In the genomic region with DNA sequence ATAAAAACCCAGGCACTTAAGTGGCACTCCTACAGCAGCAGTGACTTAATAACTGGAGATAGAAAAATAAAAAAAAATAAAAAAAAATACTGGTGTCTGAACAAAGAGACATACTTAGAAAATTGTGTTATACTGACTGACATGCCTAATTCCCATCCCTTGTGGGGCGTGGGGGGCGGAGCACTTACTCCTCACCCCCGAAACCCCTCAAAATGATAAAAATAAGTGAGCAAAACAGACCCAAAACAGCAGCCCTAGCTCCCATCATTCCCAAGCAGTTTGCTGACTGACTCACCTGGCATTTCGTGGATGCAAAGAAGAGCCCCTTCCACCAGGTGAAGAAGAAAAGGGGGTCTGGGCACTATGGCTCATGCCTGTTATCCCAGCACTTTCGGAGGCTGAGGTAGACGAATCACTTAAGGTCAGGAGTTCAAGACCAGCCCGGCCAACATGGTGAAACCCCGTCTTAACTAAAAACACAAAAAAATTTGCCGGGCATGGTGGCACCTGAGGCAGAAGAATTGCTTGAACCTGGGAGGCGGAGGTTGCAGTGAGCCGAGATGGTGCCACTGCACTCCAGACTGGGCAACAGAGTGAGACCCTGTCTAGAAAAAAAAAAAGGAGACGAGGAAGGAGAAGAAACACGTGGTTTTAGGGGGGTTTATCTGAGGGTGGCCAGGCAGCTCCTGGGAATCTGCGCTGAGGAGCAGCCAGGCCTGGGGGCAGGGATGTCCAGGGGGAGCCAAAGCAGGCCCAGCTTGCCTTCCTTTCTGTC, we compare ENCODE assay signal across 8 cellular contexts. TPM values are rescaled to one million over a fixed set of nuclear protein-coding genes. Genes with fewer than 3 reads are reported as not detected.
A peak's percentile ranks its signal among the peaks of the same experiment; 100 is the strongest.
DNase-seq lines count a peak whose midpoint lies in the region; ATAC-seq, FAIRE-seq and TF ChIP-seq lines count a peak whose summit lies in the region.

No MANE protein-coding gene starts in this region.

- WGBS in H1 (ENCODE audit: extremely low coverage in 1 of 2, insufficient coverage in 1 of 2, insufficient read length in 1 of 2, insufficient replicate concordance in 2 of 2, low coverage in 1 of 2, low lambda C conversion rate in 2 of 2, missing lambda C conversion rate in 1 of 2), 2 experiments: 85% methylated on average over 14 of the region's 14 CpGs; no CpG with 5 or more reads in 1 of the 2 experiments

- no peak overlapping the region for H2AK5ac ChIP-seq in H1 (ENCODE audit: low read depth, low read length)

- H3K4me3 ChIP-seq in OCI-LY1 (ENCODE audit: low read depth, low read length, poor library complexity, severe bottlenecking) (peak overlapping the region; percentile 59), H1 (ENCODE audit: extremely low read depth in 1 of 4, insufficient read depth in 2 of 4, low read depth in 3 of 4, low read length in 4 of 4) (peak overlapping the region in 1 of 4 experiments; percentile 57; a peak in 2 of 8 replicates), retinal pigment epithelial cell (ENCODE audit: low read length) (peak overlapping the region; percentile 71)

- no peak for TF ChIP-seq RAD21 in H1 (IDR thresholded peaks at IDR 0.05 in 1 of 2, conservative IDR thresholded peaks at IDR 0.05 in 1 of 2; ENCODE audit: low read depth in 2 of 2, low read length in 2 of 2)

- POLR2A ChIA-PET in H1 (lab: Charles Lee; ENCODE audit: partially characterized antibody): interaction anchor here (0.6 kb wide), 1 partner anchor 344 kb away, joined by 3 read pairs; no protein-coding TSS in a partner anchor

- H3K4me2 ChIP-seq in OCI-LY1 (ENCODE audit: low read length) (peak overlapping the region; percentile 67; the same call in 1 of the 2 replicates), H1 (ENCODE audit: insufficient read depth in 1 of 2, low read depth in 2 of 2, low read length in 2 of 2) (peak overlapping the region in 1 of 2 experiments; percentile 8; a peak in 1 of 4 replicates)

- peaks cover 24% of the 10 kb centered on the region for H3K36me3 Mint-ChIP-seq in Calu3 (ENCODE audit: insufficient read depth, unreplicated experiment)

- H4K20me1 ChIP-seq in OCI-LY1 (ENCODE audit: insufficient read depth, low read length): no peaks in the 10 kb centered on the region
- H4K20me1 ChIP-seq in H1 (replicated peaks in 1 of 2; ENCODE audit: control insufficient read depth in 1 of 2, insufficient read depth in 2 of 2, low read length in 2 of 2): no peaks in the 10 kb centered on the region

- no peak for TF ChIP-seq POLR2A in H1 (IDR thresholded peaks at IDR 0.05; ENCODE audit: control extremely low read depth in 1 of 2, low read depth in 2 of 2, low read length in 2 of 2)

- peaks cover 24% of the 10 kb centered on the region for H3K4me1 ChIP-seq in OCI-LY1 (ENCODE audit: insufficient read depth, low read length, severe bottlenecking)
- H3K4me1 ChIP-seq in H1 (replicated peaks in 1 of 4; ENCODE audit: control insufficient read depth in 3 of 4, insufficient read depth in 4 of 4, low read length in 3 of 4): no peaks in the 10 kb centered on the region

- H3F3A ChIP-seq in OCI-LY1 (ENCODE audit: insufficient read depth, low read length): no peaks in the 10 kb centered on the region

- H3K27me3 ChIP-seq in OCI-LY1 (ENCODE audit: insufficient read depth, low read length) (peaks cover 17% of the 10 kb centered on the region; the same call in 1 of the 2 replicates), H1 (replicated peaks in 1 of 4; ENCODE audit: control insufficient read depth in 3 of 4, extremely low read depth in 1 of 4, insufficient read depth in 3 of 4, low read length in 3 of 4) (no peaks in the 10 kb centered on the region)

- no peak overlapping the region for H3K23ac ChIP-seq in H1 (ENCODE audit: insufficient read length)

- H4K8ac ChIP-seq in H1 (ENCODE audit: extremely low read depth, insufficient read depth, low read length): no peak overlapping the region

- H3K27ac Mint-ChIP-seq in Calu3 (ENCODE audit: unreplicated experiment): peak overlapping the region; percentile 37

- H3K27me3 Mint-ChIP-seq in Calu3 (ENCODE audit: unreplicated experiment): peaks cover 30% of the 10 kb centered on the region

- H4K5ac ChIP-seq in H1 (ENCODE audit: insufficient read length, low read depth, low read length): no peak overlapping the region

- DNase-seq in Calu3 (no peak), H1 (ENCODE audit: low read depth in 1 of 2, low spot score in 2 of 2) (no peak), retinal pigment epithelial cell (ENCODE audit: low read depth) (no peak), C1 segment of cervical spinal cord (lab: John Stamatoyannopoulos, UW) (no peak)

- H2BK12ac ChIP-seq in H1 (ENCODE audit: low read depth, low read length): no peak overlapping the region

- H3K27ac ChIP-seq in OCI-LY1 (ENCODE audit: low read depth, low read length, poor library complexity, severe bottlenecking) (no peak overlapping the region), H1 (ENCODE audit: low read depth, low read length) (no peak overlapping the region)

- H2AFZ ChIP-seq in OCI-LY1 (ENCODE audit: low read length) (no peak overlapping the region), H1 (ENCODE audit: low read length) (no peak overlapping the region)

- no peak overlapping the region for H3K9ac ChIP-seq in OCI-LY1 (ENCODE audit: low read length)
- no peak overlapping the region for H3K9ac ChIP-seq in H1 (replicated peaks in 1 of 4; ENCODE audit: extremely low read depth in 1 of 4, low read depth in 3 of 4, low read length in 3 of 4)

- 0 out of 2 replicates have a peak overlapping the region, but pooled peaks have one; percentile 61 for H2BK20ac ChIP-seq in H1 (ENCODE audit: low read length)

- no peak overlapping the region for H3K56ac ChIP-seq in H1 (replicated peaks; ENCODE audit: insufficient read length, low read depth, low read length)

- no peaks in the 10 kb centered on the region for H3K9me2 ChIP-seq in OCI-LY1 (ENCODE audit: low read depth, low read length)

- peaks cover 5% of the 10 kb centered on the region for H3K9me3 ChIP-seq in OCI-LY1 (ENCODE audit: low read length)
- no peaks in the 10 kb centered on the region for H3K9me3 ChIP-seq in H1 (ENCODE audit: insufficient read depth in 2 of 2, low read depth in 1 of 2, low read length in 1 of 2)

- H3K14ac ChIP-seq in H1 (ENCODE audit: insufficient read length): no peak overlapping the region

- no peaks in the 10 kb centered on the region for H3K79me1 ChIP-seq in H1 (ENCODE audit: low read depth, low read length)

- no peak for TF ChIP-seq EP300 in H1 (IDR thresholded peaks at IDR 0.05; ENCODE audit: borderline replicate concordance in 1 of 2, low read depth in 2 of 2, low read length in 2 of 2)

- H3K4ac ChIP-seq in H1 (replicated peaks; ENCODE audit: insufficient read length, low read depth, low read length): no peak overlapping the region

- no peak overlapping the region for H3K18ac ChIP-seq in H1 (ENCODE audit: extremely low read depth, low read length)

- no peaks in the 10 kb centered on the region; the same call in 1 of the 2 replicates for H3K36me3 ChIP-seq in OCI-LY1 (ENCODE audit: insufficient read depth, low read length)
- no peaks in the 10 kb centered on the region for H3K36me3 ChIP-seq in H1 (ENCODE audit: control insufficient read depth in 2 of 4, insufficient read depth in 4 of 4, low read length in 3 of 4)

- H2BK5ac ChIP-seq in H1 (ENCODE audit: low read depth, low read length): no peak overlapping the region

- peaks cover 3% of the 10 kb centered on the region for H3K9me3 Mint-ChIP-seq in Calu3 (ENCODE audit: low read depth, unreplicated experiment)

- no peak overlapping the region for H2BK120ac ChIP-seq in H1 (replicated peaks; ENCODE audit: low read depth, low read length)

- H2BK15ac ChIP-seq in H1 (ENCODE audit: low read length): no peak overlapping the region

- peaks cover 3% of the 10 kb centered on the region; the same call in 1 of the 2 replicates for H3K23me2 ChIP-seq in H1 (ENCODE audit: low read depth, low read length)

- no peak for FAIRE-seq in H1 (lab: Jason Lieb, UNC)

- CTCF ChIA-PET in Calu3 (lab: Charles Lee) (no interaction called here), H1 (lab: Charles Lee; ENCODE audit: partially characterized antibody) (interaction anchor here (1.1 kb wide), 1 partner anchor 23 kb away, joined by 4 read pairs; no protein-coding TSS in a partner anchor)

- TF ChIP-seq CTCF in Calu3 (IDR thresholded peaks at IDR 0.05; ENCODE audit: unreplicated experiment) (no peak), OCI-LY1 (IDR thresholded peaks at IDR 0.05; ENCODE audit: low read length) (no peak), H1 (IDR thresholded peaks at IDR 0.05; ENCODE audit: control extremely low read depth in 1 of 3, insufficient read depth in 1 of 3, low read depth in 1 of 3, low read length in 3 of 3) (no peak), retinal pigment epithelial cell (conservative IDR thresholded peaks at IDR 0.05; ENCODE audit: low read depth, low read length) (no peak)

- BruUV-seq in Calu3 (replicated peaks; lab: Mats Ljungman, UMichigan): no TSS peak

- ATAC-seq in HG02588 (IDR thresholded peaks at IDR 0.05; ENCODE audit: unreplicated experiment) (no peak), HG03432 (IDR thresholded peaks at IDR 0.05; ENCODE audit: unreplicated experiment) (no peak), GM19455 (IDR thresholded peaks at IDR 0.05; ENCODE audit: unreplicated experiment) (no peak)

- H3K4me1 Mint-ChIP-seq in Calu3 (ENCODE audit: low read depth, unreplicated experiment): peaks cover 8% of the 10 kb centered on the region

- no peaks in the 10 kb centered on the region for H3K79me2 ChIP-seq in OCI-LY1 (ENCODE audit: insufficient read depth, low read length)
- H3K79me2 ChIP-seq in H1 (ENCODE audit: control insufficient read depth in 1 of 2, insufficient read depth in 2 of 2, low read length in 2 of 2): no peaks in the 10 kb centered on the region

- H4K91ac ChIP-seq in H1 (replicated peaks; ENCODE audit: insufficient read length, low read length): no peak overlapping the region

- intact Hi-C loops in Calu3 (cut with micrococcal nuclease; ENCODE audit: unreplicated experiment): loop anchor here (5.0 kb wide), 1 partner anchor 51 kb away; a partner anchor contains a TSS

- H3K4me3 Mint-ChIP-seq in Calu3 (ENCODE audit: low read depth, unreplicated experiment): peak overlapping the region; percentile 77

TF ChIP-seq in H1, 55 proteins besides CTCF, POLR2A, EP300 and RAD21 (continues in another document):
- TF ChIP-seq CTBP2 (IDR thresholded peaks at IDR 0.05; ENCODE audit: borderline replicate concordance, insufficient read depth, insufficient read length, low read length) (no peak), JUND (IDR thresholded peaks at IDR 0.05; ENCODE audit: low read length) (no peak)

RNA-seq across cellular contexts. Expression of a gene that starts 50.8 kb away (rescaled TPM):
- 26.7 and 31.8 TPM in 2 replicates for total RNA-seq in Calu3 (2022)
- 45.6 and 46.7 TPM in 2 replicates for total RNA-seq in H1 (2021; fragmentation: NEBNext Ultra II Directional; extraction: Animal tissue kit (Norgen Biotek cat#: 25700))
- 10.4 and 15.2 TPM in 2 replicates for polyA plus RNA-seq in H1 (2011; rRNA removed)
- 14.1 TPM for polyA plus RNA-seq in H1 (2011; cell fraction: cytosol; rRNA removed)
- 19.8 TPM for polyA plus RNA-seq in H1 (2011; cell fraction: nucleus; rRNA removed)
- 27.3 to 33.8 TPM (median 33.5 TPM) in 4 replicates for polyA plus RNA-seq in H1 (2012, experiment 1 of 2)
- 2.9 TPM for polyA plus RNA-seq in H1 (2012, experiment 2 of 2)
- polyA plus RNA-seq in H1 (2013, experiment 1 of 2): 36.0 TPM
- polyA plus RNA-seq in H1 (2013, experiment 2 of 2): 36.9 TPM
- 71.7 and 86.9 TPM in 2 replicates for polyA minus RNA-seq in H1 (2011; rRNA and poly(A)+ RNA removed)
- 12.9 TPM for polyA minus RNA-seq in H1 (2011; cell fraction: cytosol; rRNA and poly(A)+ RNA removed)
- polyA minus RNA-seq in H1 (2011; cell fraction: nucleus; rRNA and poly(A)+ RNA removed): 52.7 TPM
